In the genomic region with DNA sequence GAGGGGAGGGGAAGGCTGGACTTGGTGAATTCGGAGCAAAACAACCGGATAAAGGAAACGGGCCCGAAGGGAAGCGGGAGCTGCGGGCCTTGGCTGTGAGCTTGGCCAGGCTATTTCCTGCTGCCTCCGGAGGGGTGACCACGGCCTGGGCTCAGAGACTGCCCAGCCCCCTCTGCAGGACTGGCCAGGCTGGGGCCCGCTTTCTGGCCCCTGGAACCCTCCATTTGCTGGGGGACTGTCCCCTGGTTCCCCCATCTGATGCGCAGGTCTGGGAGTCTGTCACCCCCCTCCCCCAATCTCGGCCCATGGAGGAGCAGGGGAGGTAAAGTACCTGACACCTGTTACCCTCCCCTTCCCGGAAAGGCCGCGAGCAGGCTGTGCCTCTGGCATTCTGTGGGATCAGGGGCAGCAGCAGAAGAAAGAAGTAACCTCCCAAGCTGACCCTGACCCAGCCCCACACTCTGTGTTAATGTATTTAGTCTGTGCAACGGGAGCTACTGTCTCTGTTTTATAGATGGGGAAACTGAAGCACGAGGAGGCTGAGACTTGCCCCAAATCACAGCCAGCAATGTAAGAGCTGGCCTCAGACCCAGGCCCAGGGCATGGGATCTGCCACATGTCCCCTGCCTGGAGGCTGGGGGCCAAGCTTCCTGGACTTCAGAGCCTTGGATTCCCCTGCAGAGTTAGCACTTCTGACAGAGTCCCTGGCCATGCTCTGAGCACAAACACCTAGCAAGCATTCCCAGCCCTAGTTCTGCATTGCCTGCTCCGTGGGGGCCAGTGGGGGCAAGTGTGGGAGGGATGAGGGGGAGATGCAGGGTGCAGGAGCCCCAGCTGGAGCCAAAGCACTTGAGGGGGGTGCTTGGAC, we compare ENCODE assay signal across 8 cellular contexts. TPM values are rescaled to one million over a fixed set of nuclear protein-coding genes. Genes with fewer than 3 reads are reported as not detected.
DNase-seq lines count a peak whose midpoint lies in the region; ATAC-seq and TF ChIP-seq lines count a peak whose summit lies in the region.

No MANE protein-coding gene starts in this region.

- CTCF ChIA-PET in mammary epithelial cell (lab: Charles Lee; ENCODE audit: low non-redundant PET): interaction anchor here (0.8 to 1.1 kb wide), 2 partner anchors 59 to 494 kb away, joined by 3 to 7 read pairs; partner anchors contain the start of gene PRPF6

- H3K9me3 ChIP-seq in HUES48 (ENCODE audit: control insufficient read depth, insufficient read depth, low read length): no peaks in the 10 kb centered on the region
- no peaks in the 10 kb centered on the region for H3K9me3 ChIP-seq in mammary epithelial cell (replicated peaks; ENCODE audit: insufficient read depth, low read length)
- no peaks in the 10 kb centered on the region for H3K9me3 ChIP-seq in mesenchymal stem cell (ENCODE audit: control insufficient read depth, low read length)

- peak overlapping the region; percentile 78; the same call in 1 of the 2 replicates for H3K4me3 ChIP-seq in HUES48 (ENCODE audit: low read depth, low read length)
- peak overlapping the region in 2 of 3 experiments; percentile 4 to 55 for H3K4me3 ChIP-seq in mammary epithelial cell (replicated peaks in 1 of 3; ENCODE audit: insufficient read depth in 1 of 3, low read depth in 2 of 3, low read length in 3 of 3)
- peak overlapping the region in 1 of 2 experiments; percentile 51 for H3K4me3 ChIP-seq in mesenchymal stem cell (ENCODE audit: insufficient read depth in 1 of 2, low read depth in 1 of 2, low read length in 2 of 2)

- H3K79me2 ChIP-seq in mammary epithelial cell (ENCODE audit: insufficient read depth, low read length): no peaks in the 10 kb centered on the region

- in situ Hi-C loops in mammary epithelial cell (cut with MboI; ENCODE audit: low sequenced_read_pairs in 2 of 2) (no loop called here), GM13976 (cut with MboI; ENCODE audit: low sequenced_read_pairs, unreplicated experiment) (no loop called here)

- no peak overlapping the region for H2BK15ac ChIP-seq in mesenchymal stem cell (ENCODE audit: low read depth, poor library complexity, severe bottlenecking)

- dilution Hi-C loops in mammary epithelial cell (cut with HindIII; ENCODE audit: low sequenced_read_pairs): no loop called here

- no peak overlapping the region for H2BK5ac ChIP-seq in mesenchymal stem cell (ENCODE audit: low read depth, low read length, poor library complexity, severe bottlenecking)

- intact Hi-C loops in mammary epithelial cell (cut with micrococcal nuclease): loop anchor here (1.0 to 2.0 kb wide), 4 partner anchors 18 to 501 kb away; partner anchors contain the start of gene PRPF6

- peaks cover 8% of the 10 kb centered on the region for H3K36me3 ChIP-seq in HUES48 (ENCODE audit: control insufficient read depth, insufficient read depth, low read length)
- H3K36me3 ChIP-seq in mammary epithelial cell (ENCODE audit: insufficient read depth, low read length): no peaks in the 10 kb centered on the region
- H3K36me3 ChIP-seq in mesenchymal stem cell (ENCODE audit: control insufficient read depth in 1 of 2, insufficient read depth in 2 of 2, low read depth in 1 of 2, low read length in 2 of 2): peaks cover 9 to 19% of the 10 kb centered on the region in 2 experiments

- H3K4ac ChIP-seq in mesenchymal stem cell (ENCODE audit: low read depth in 1 of 2, low read length in 2 of 2): no peak overlapping the region

- H2BK120ac ChIP-seq in mesenchymal stem cell (ENCODE audit: low read depth, low read length): peak overlapping the region; percentile 52

- no TSS peak for BruUV-seq in mammary epithelial cell (replicated peaks; lab: Mats Ljungman, UMichigan)

- no peak overlapping the region for H3K14ac ChIP-seq in mesenchymal stem cell (ENCODE audit: low read length in 2 of 2)

- no peak overlapping the region for H4K91ac ChIP-seq in mesenchymal stem cell (ENCODE audit: low read length)

- no peaks in the 10 kb centered on the region for H4K20me1 ChIP-seq in mammary epithelial cell (ENCODE audit: insufficient read depth, low read length)

- peak overlapping the region; percentile 60 for H2AFZ ChIP-seq in mammary epithelial cell (ENCODE audit: low read depth, low read length)
- no peak overlapping the region for H2AFZ ChIP-seq in mesenchymal stem cell (ENCODE audit: low read depth, low read length)

- peak overlapping the region; percentile 35 for H4K8ac ChIP-seq in mesenchymal stem cell (ENCODE audit: low read length)

- H3K27me3 ChIP-seq in HUES48 (ENCODE audit: control insufficient read depth, insufficient read depth, low read length) (peaks cover 67% of the 10 kb centered on the region), mammary epithelial cell (ENCODE audit: insufficient read depth, low read length) (no peaks in the 10 kb centered on the region), mesenchymal stem cell (ENCODE audit: control insufficient read depth in 1 of 2, insufficient read depth in 1 of 2, low read length in 2 of 2) (peaks cover 35 to 58% of the 10 kb centered on the region in 2 experiments)

- no peak overlapping the region for H2BK12ac ChIP-seq in mesenchymal stem cell (ENCODE audit: low read length in 2 of 2)

- H3K23ac ChIP-seq in mesenchymal stem cell (ENCODE audit: low read length in 2 of 2): no peak overlapping the region

- TF ChIP-seq CTCF in mammary epithelial cell (conservative IDR thresholded peaks at IDR 0.05 in 1 of 2, IDR thresholded peaks at IDR 0.05 in 1 of 2; ENCODE audit: extremely low read depth in 1 of 2, insufficient read depth in 1 of 2, low read depth in 1 of 2, low read length in 2 of 2) (no peak), GM13976 (IDR thresholded peaks at IDR 0.05; ENCODE audit: borderline replicate concordance, control extremely low read depth, extremely low read depth, insufficient read depth, missing control alignments) (no peak)

- peaks cover 19% of the 10 kb centered on the region; the same call in 1 of the 2 replicates for H3K4me1 ChIP-seq in HUES48 (ENCODE audit: control insufficient read depth, insufficient read depth, low read length)
- H3K4me1 ChIP-seq in mammary epithelial cell (ENCODE audit: insufficient read depth, low read length): peaks cover 12% of the 10 kb centered on the region
- peaks cover 47% of the 10 kb centered on the region for H3K4me1 ChIP-seq in mesenchymal stem cell (ENCODE audit: control insufficient read depth, insufficient read depth, low read depth, low read length)

- H3K4me2 ChIP-seq in mammary epithelial cell (ENCODE audit: insufficient read depth, low read depth, low read length) (peak overlapping the region; percentile 78), mesenchymal stem cell (ENCODE audit: low read length, poor library complexity, severe bottlenecking) (peak overlapping the region; percentile 88)

- no peak overlapping the region for H3K27ac ChIP-seq in HUES48 (ENCODE audit: low read depth, low read length)
- H3K27ac ChIP-seq in mammary epithelial cell (ENCODE audit: insufficient read depth, low read depth, low read length): no peak overlapping the region
- H3K27ac ChIP-seq in mesenchymal stem cell (ENCODE audit: low read length, poor library complexity, severe bottlenecking): no peak overlapping the region

- no peak for ATAC-seq in GM19463 (IDR thresholded peaks at IDR 0.05; ENCODE audit: unreplicated experiment)

- DNase-seq in 8988T: peak; percentile 77
- no peak for DNase-seq in mammary epithelial cell
- DNase-seq in mesenchymal stem cell: no peak
- no peak for DNase-seq in activated gamma-delta T cell treated with Interleukin-2 at 50 U/mL for 16 hours
- DNase-seq in GM13976 (ENCODE audit: low spot score): no peak
- no peak for DNase-seq in NCI-H524 (lab: John Stamatoyannopoulos, UW)

- no peak overlapping the region for H3K18ac ChIP-seq in mesenchymal stem cell (ENCODE audit: low read depth in 1 of 2, low read length in 2 of 2)

- H2AK5ac ChIP-seq in mesenchymal stem cell (ENCODE audit: low read length, severe bottlenecking): no peak overlapping the region

- no peak overlapping the region for H3K9ac ChIP-seq in HUES48 (ENCODE audit: low read depth, low read length)
- H3K9ac ChIP-seq in mammary epithelial cell (ENCODE audit: insufficient read depth, low read length): no peak overlapping the region
- H3K9ac ChIP-seq in mesenchymal stem cell (ENCODE audit: low read length): no peak overlapping the region

- H3K79me1 ChIP-seq in mesenchymal stem cell (replicated peaks; ENCODE audit: low read length, poor library complexity, severe bottlenecking): no peaks in the 10 kb centered on the region

- WGBS in mammary epithelial cell (ENCODE audit: low coverage, missing lambda C conversion rate): 34% methylated on average over 13 of the region's 17 CpGs
- 16% methylated on average over 16 of the region's 17 CpGs for WGBS in mesenchymal stem cell

RNA-seq across cellular contexts. Expression of gene C20orf204, which starts 3.5 kb away (rescaled TPM):
- total RNA-seq in mammary epithelial cell: 1 to 10 TPM in 1 of 2 donors, under 1 TPM in 1; 0.67 to 1.0 TPM
- 0.03 TPM for polyA plus RNA-seq in mammary epithelial cell
- polyA minus RNA-seq in mammary epithelial cell: not detected
- polyA plus RNA-seq in mesenchymal stem cell (2013, experiment 1 of 2): 0.07 TPM
- 0.10 TPM for polyA plus RNA-seq in mesenchymal stem cell (2013, experiment 2 of 2)

RNA-seq across cellular contexts. Expression of gene SOX18, which starts 9.9 kb away (rescaled TPM):
- total RNA-seq in mammary epithelial cell: under 1 TPM in 1 of 2 donors, not detected in 1; 0.16 TPM
- not detected for polyA plus RNA-seq in mammary epithelial cell
- polyA minus RNA-seq in mammary epithelial cell: not detected
- polyA plus RNA-seq in mesenchymal stem cell (2013, experiment 1 of 2): 0.33 TPM
- polyA plus RNA-seq in mesenchymal stem cell (2013, experiment 2 of 2): 0.27 TPM

RNA-seq across cellular contexts. Expression of gene TCEA2, which starts 23.5 kb away (rescaled TPM):
- total RNA-seq in mammary epithelial cell: 10 to 100 TPM; 15.7 to 37.9 TPM
- 15.6 TPM for polyA plus RNA-seq in mammary epithelial cell
- polyA minus RNA-seq in mammary epithelial cell: 26.4 TPM
- polyA plus RNA-seq in mesenchymal stem cell (2013, experiment 1 of 2): 57.9 TPM
- 60.9 TPM for polyA plus RNA-seq in mesenchymal stem cell (2013, experiment 2 of 2)

RNA-seq across cellular contexts. Expression of gene RGS19, which starts 39.8 kb away (rescaled TPM):
- 10 to 100 TPM in 1 of 2 donors, 1 to 10 TPM in 1; 9.5 to 15.9 TPM for total RNA-seq in mammary epithelial cell
- polyA plus RNA-seq in mammary epithelial cell: 13.9 TPM
- 8.8 TPM for polyA minus RNA-seq in mammary epithelial cell
- polyA plus RNA-seq in mesenchymal stem cell (2013, experiment 1 of 2): 11.6 TPM
- 13.4 TPM for polyA plus RNA-seq in mesenchymal stem cell (2013, experiment 2 of 2)

RNA-seq across cellular contexts. Expression of gene OPRL1, which starts 40.4 kb away (rescaled TPM):
- under 1 TPM; 0.38 to 0.50 TPM for total RNA-seq in mammary epithelial cell
- polyA plus RNA-seq in mammary epithelial cell: 0.24 TPM
- 0.21 TPM for polyA minus RNA-seq in mammary epithelial cell
- 0.54 TPM for polyA plus RNA-seq in mesenchymal stem cell (2013, experiment 1 of 2)
- 0.40 TPM for polyA plus RNA-seq in mesenchymal stem cell (2013, experiment 2 of 2)
